ENCODE assay signal across 16 cellular contexts in genomic region chrX:133630362-133630761, GRCh38.
DNase-seq lines count a peak whose midpoint lies in the region; ATAC-seq and TF ChIP-seq lines count a peak whose summit lies in the region.
"Had no signal": no experiment of that assay in that cellular context is flagged by ENCODE, and none has a peak within 500 bp of the region (broad histone marks: within the 10 kb centered on the region; RNA-seq: fewer than 3 reads in every experiment).

No MANE protein-coding gene starts in this region.

- H3K9ac ChIP-seq in HUES6 (ENCODE audit: low read length) (no peak overlapping the region), endodermal cell (ENCODE audit: extremely low read depth, low read length, poor library complexity, severe bottlenecking) (no peak overlapping the region)

- H3K9me3 Mint-ChIP-seq in endodermal cell (peaks cover 10% of the 10 kb centered on the region), mesothelial cell of epicardium (peaks cover 10% of the 10 kb centered on the region)

- peaks cover 24% of the 10 kb centered on the region for H3K4me1 Mint-ChIP-seq in endodermal cell
- H3K4me1 Mint-ChIP-seq in mesothelial cell of epicardium, result peaks cover 26% of the 10 kb centered on the region

- TF ChIP-seq POLR2A in gastrocnemius medialis (IDR thresholded peaks at IDR 0.05), result no peak
- TF ChIP-seq POLR2A in uterus (IDR thresholded peaks at IDR 0.05), result no peak

- H3K9me3 ChIP-seq in HUES6 (ENCODE audit: control insufficient read depth, insufficient read depth, low read depth, low read length) (no peaks in the 10 kb centered on the region), endodermal cell (ENCODE audit: control insufficient read depth, low read length) (no peaks in the 10 kb centered on the region), gastrocnemius medialis (no peaks in the 10 kb centered on the region), uterus (no peaks in the 10 kb centered on the region)
- H3K9me3 ChIP-seq: Caco-2 had no signal

- H3K36me3 ChIP-seq in HUES6 (ENCODE audit: control insufficient read depth, insufficient read depth, low read length) (no peaks in the 10 kb centered on the region), endodermal cell (ENCODE audit: control insufficient read depth, insufficient read depth, low read length) (no peaks in the 10 kb centered on the region), gastrocnemius medialis (no peaks in the 10 kb centered on the region), uterus (no peaks in the 10 kb centered on the region)

- intact Hi-C loops in gastrocnemius medialis (cut with DNase I; ENCODE audit: low total_unique reads), result no loop called here
- intact Hi-C loops in uterus (cut with DNase I; ENCODE audit: low total_unique reads), result no loop called here

- H3K27ac Mint-ChIP-seq in endodermal cell (peak overlapping the region; percentile 67), mesothelial cell of epicardium (peak overlapping the region; percentile 59)

- peak overlapping the region; percentile 31; the same call in 1 of the 2 replicates for H3K27ac ChIP-seq in HUES6 (ENCODE audit: low read depth, low read length)
- no peak overlapping the region for H3K27ac ChIP-seq in endodermal cell (ENCODE audit: low read depth, low read length)
- peak overlapping the region in 1 of 4 donors; percentile 39 for H3K27ac ChIP-seq in gastrocnemius medialis
- no peak overlapping the region for H3K27ac ChIP-seq in uterus
- H3K27ac ChIP-seq: RWPE1 had no signal

- no peak overlapping the region for H3K4me3 Mint-ChIP-seq in endodermal cell
- no peak overlapping the region for H3K4me3 Mint-ChIP-seq in mesothelial cell of epicardium

- H3K27me3 ChIP-seq in HUES6 (ENCODE audit: control insufficient read depth, insufficient read depth, low read length) (no peaks in the 10 kb centered on the region), endodermal cell (ENCODE audit: control insufficient read depth, insufficient read depth, low read length, poor library complexity, severe bottlenecking) (no peaks in the 10 kb centered on the region), gastrocnemius medialis (no peaks in the 10 kb centered on the region), uterus (no peaks in the 10 kb centered on the region)

- ATAC-seq in gastrocnemius medialis, result peak; percentile 71 to 72

- H3K36me3 Mint-ChIP-seq in endodermal cell (ENCODE audit: low read depth) (peaks cover 4% of the 10 kb centered on the region), mesothelial cell of epicardium (peaks cover 10% of the 10 kb centered on the region)

- H3K4me3 ChIP-seq in HUES6 (ENCODE audit: low read depth, low read length), result no peak overlapping the region
- H3K4me3 ChIP-seq in endodermal cell (ENCODE audit: low read length), result no peak overlapping the region
- H3K4me3 ChIP-seq in gastrocnemius medialis, result no peak overlapping the region
- no peak overlapping the region for H3K4me3 ChIP-seq in uterus

- DNase-seq in endodermal cell (no peak), mesothelial cell of epicardium (ENCODE audit: low spot score in 2 of 2, unreplicated experiment in 2 of 2) (no peak), gastrocnemius medialis (no peak), AG20443 (ENCODE audit: low spot score) (no peak), NCI-H2107 treated with DMSO at 0.1 percent for 48 hours (lab: John Stamatoyannopoulos, UW; ENCODE audit: unreplicated experiment) (no peak), uterus (no peak)
- DNase-seq: ACHN, Caco-2, DMS153, NCI-H1105, NCI-H187, NCI-H2171, NCI-H446, OCI-M1 had no signal

- H3K4me1 ChIP-seq in HUES6 (ENCODE audit: control insufficient read depth, insufficient read depth, low read length), result peaks cover 6% of the 10 kb centered on the region
- no peaks in the 10 kb centered on the region for H3K4me1 ChIP-seq in endodermal cell (ENCODE audit: control insufficient read depth, insufficient read depth, low read length)
- peaks cover 5 to 8% of the 10 kb centered on the region in 2 donors for H3K4me1 ChIP-seq in gastrocnemius medialis
- no peaks in the 10 kb centered on the region for H3K4me1 ChIP-seq in uterus
- H3K4me1 ChIP-seq: Caco-2 had no signal

- TF ChIP-seq CTCF in endodermal cell (conservative IDR thresholded peaks at IDR 0.05) (no peak), mesothelial cell of epicardium (IDR thresholded peaks at IDR 0.05; ENCODE audit: unreplicated experiment) (no peak), gastrocnemius medialis (IDR thresholded peaks at IDR 0.05 in 4 of 5, conservative IDR thresholded peaks at IDR 0.05 in 1 of 5) (no peak), uterus (IDR thresholded peaks at IDR 0.05) (no peak)

- 89% methylated on average over 4 of the region's 4 CpGs; no CpG with 5 or more reads in 1 of the 2 experiments for WGBS in endodermal cell (ENCODE audit: insufficient coverage in 1 of 2, insufficient read length in 1 of 2), 2 experiments

- in situ Hi-C loops in gastrocnemius medialis (cut with MboI; ENCODE audit: low sequenced_read_pairs in 4 of 4), result no loop called here

- no peaks in the 10 kb centered on the region for H3K27me3 Mint-ChIP-seq in endodermal cell (ENCODE audit: insufficient read depth)
- H3K27me3 Mint-ChIP-seq in mesothelial cell of epicardium (ENCODE audit: low read depth), result no peaks in the 10 kb centered on the region
